Comparison of ENCODE assay signal across 8 cellular contexts in the genomic region with DNA sequence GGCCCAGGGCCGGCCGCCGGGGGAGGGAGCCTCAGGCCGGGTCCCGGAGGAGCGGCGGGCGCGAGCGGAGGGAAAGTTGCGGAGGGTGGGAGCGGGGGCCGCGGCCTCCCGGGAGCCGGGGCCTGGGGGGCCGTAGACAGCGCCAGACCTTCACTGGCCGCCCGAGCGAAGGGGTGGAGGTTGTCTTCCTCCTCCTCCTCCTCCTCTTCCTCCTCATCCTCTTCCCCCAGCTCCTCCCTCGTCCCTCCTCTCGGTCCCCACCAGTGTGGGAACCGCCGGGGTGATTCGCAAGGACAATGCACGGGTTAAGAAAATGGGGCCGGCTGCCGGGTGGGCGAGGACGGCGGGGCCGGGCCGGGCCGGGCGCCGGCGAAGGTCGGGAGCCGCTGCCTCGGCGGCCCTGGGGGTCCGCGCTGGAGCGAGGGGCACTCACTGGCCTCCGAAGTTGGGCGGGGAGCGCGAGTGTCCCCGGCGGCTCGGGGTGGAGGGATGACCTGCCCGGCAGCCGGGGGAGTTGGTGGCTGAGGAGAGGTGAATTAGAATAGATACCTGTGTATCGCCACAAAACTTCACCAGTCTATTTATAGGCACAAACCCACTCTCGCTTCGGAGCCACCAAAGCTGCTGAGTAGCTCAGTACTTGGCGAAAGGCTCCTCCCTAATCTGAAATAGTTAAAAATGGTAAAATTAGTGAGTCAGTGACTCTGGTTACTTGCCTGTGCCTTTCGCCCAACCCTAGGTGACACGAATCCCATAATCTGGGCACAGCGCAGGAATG. TPM values are rescaled to one million over a fixed set of nuclear protein-coding genes. Genes with fewer than 3 reads are reported as not detected.
DNase-seq lines count a peak whose midpoint lies in the region; ATAC-seq and TF ChIP-seq lines count a peak whose summit lies in the region.

No MANE protein-coding gene starts in this region.

- H3K4me1 ChIP-seq in neutrophil (ENCODE audit: control insufficient read depth in 1 of 2, insufficient read depth in 1 of 2, low read depth in 1 of 2, low read length in 1 of 2) (peaks cover 60% of the 10 kb centered on the region in 2 experiments), aorta (ENCODE audit: control insufficient read depth in 1 of 2, insufficient read depth in 2 of 2, low read length in 2 of 2) (peaks cover 0 to 2% of the 10 kb centered on the region in 2 donors)

- DNase-seq in NCI-H1092 treated with DMSO at 0.1 percent for 48 hours (lab: John Stamatoyannopoulos, UW) = peak; percentile 21
- DNase-seq in NCI-H1092 (lab: John Stamatoyannopoulos, UW) = no peak
- DNase-seq in NB4 (ENCODE audit: low read depth) = peak; percentile 60
- DNase-seq in activated T-cell treated with anti-CD3 and anti-CD28 coated beads, Interleukin-2, amount 50 U/mL, for 48 hours = peak; percentile 59 to 63
- peak; percentile 42 for DNase-seq in fibroblast of mammary gland (ENCODE audit: low read depth)
- DNase-seq in aorta = peak; percentile 67 to 85

- no peaks in the 10 kb centered on the region for H3K27me3 ChIP-seq in neutrophil
- no peaks in the 10 kb centered on the region for H3K27me3 ChIP-seq in aorta (ENCODE audit: control insufficient read depth in 1 of 2, insufficient read depth in 2 of 2, low read length in 1 of 2)

- no peaks in the 10 kb centered on the region for H3K36me3 ChIP-seq in neutrophil
- H3K36me3 ChIP-seq in aorta (ENCODE audit: control insufficient read depth in 1 of 2, insufficient read depth in 2 of 2, low read length in 1 of 2) = no peaks in the 10 kb centered on the region

- no peak for TF ChIP-seq CTCF in NB4 (IDR thresholded peaks at IDR 0.05; ENCODE audit: low read depth, low read length)
- TF ChIP-seq CTCF in fibroblast of mammary gland (conservative IDR thresholded peaks at IDR 0.05; ENCODE audit: control insufficient read depth, insufficient read depth, low read depth, low read length) = no peak
- TF ChIP-seq CTCF in neutrophil (IDR thresholded peaks at IDR 0.05) = no peak

- H3K9me3 ChIP-seq in neutrophil = no peaks in the 10 kb centered on the region
- H3K9me3 ChIP-seq in aorta (ENCODE audit: control insufficient read depth, low read length) = no peaks in the 10 kb centered on the region

- peak; percentile 16 for ATAC-seq in aorta (ENCODE audit: low FRiP score)
- ATAC-seq in GM18861 (IDR thresholded peaks at IDR 0.05; ENCODE audit: unreplicated experiment) = no peak

- no peak for TF ChIP-seq POLR2A in NB4 (IDR thresholded peaks at IDR 0.05; ENCODE audit: extremely low read depth, insufficient read length)

- intact Hi-C loops in aorta (cut with DNase I) = loop anchor here (2.0 to 5.0 kb wide), 4 partner anchors 29 to 296 kb away; partner anchors contain the start of genes PIGP (in 1 of the 2) and TTC3 (in 1 of the 2)

- WGBS in aorta, 2 donors = 0 to 1% methylated on average over 59 to 61 of the region's 61 CpGs

- H3K4me3 ChIP-seq in NB4 (ENCODE audit: low read depth, low read length) (peak overlapping the region; percentile 81), fibroblast of mammary gland (ENCODE audit: control insufficient read depth, low read depth, low read length) (peak overlapping the region; percentile 81), neutrophil (ENCODE audit: low read depth in 1 of 2, low read length in 1 of 2) (peak overlapping the region; percentile 73 to 79), aorta (ENCODE audit: low read length in 2 of 2) (peak overlapping the region; percentile 96 to 98)

- H3K27ac ChIP-seq in neutrophil = peak overlapping the region; percentile 99
- H3K27ac ChIP-seq in aorta (ENCODE audit: low read depth in 1 of 2, low read length in 2 of 2) = peak overlapping the region; percentile 99

RNA-seq across cellular contexts. Expression of gene DYRK1A, which starts 1.4 kb away (rescaled TPM):
- 10 to 100 TPM; 70.0 to 76.6 TPM for total RNA-seq in aorta
- 10 to 100 TPM in 1 of 2 donors, 1 to 10 TPM in 1; 8.8 to 21.6 TPM for polyA plus RNA-seq in aorta
